ENCODE assay signal across 23 cellular contexts in genomic region chr19:55265723-55266386, GRCh38. TPM values are rescaled to one million over a fixed set of nuclear protein-coding genes. Genes with fewer than 3 reads are reported as not detected.
"Had no signal": no experiment of that assay in that cellular context is flagged by ENCODE, and none has a peak within 500 bp of the region (broad histone marks: within the 10 kb centered on the region; RNA-seq: fewer than 3 reads in every experiment).

No MANE protein-coding gene starts in this region.

- H3K9me3 ChIP-seq: body of pancreas, esophagus muscularis mucosa, left ventricle myocardium inferior, ovary, prostate gland, thyroid gland had no signal

- DNase-seq: activated CD8-positive, alpha-beta memory T cell treated with anti-CD3 and anti-CD28 coated beads, Interleukin-2, amount 50 U/mL, for 48 hours; activated naive CD4-positive, alpha-beta T cell; activated T-cell treated with anti-CD3 and anti-CD28 coated beads, Interleukin-2, amount 50 U/mL, for 4 hours; anterior cingulate cortex; body of pancreas; dermis blood vessel endothelial cell; effector CD8-positive, alpha-beta T cell; glutamatergic neuron; left ventricle myocardium inferior; naive thymus-derived CD4-positive, alpha-beta T cell; ovary; stimulated activated CD4-positive, alpha-beta T cell treated with anti-CD3 and anti-CD28 coated beads, Interleukin-2, amount 100 ng/mL, for 48 hours; stimulated activated CD8-positive, alpha-beta memory T cell treated with anti-CD3 and anti-CD28 coated beads, Interleukin-4, amount 100 ng/mL, for 48 hours; stimulated activated naive CD4-positive, alpha-beta T cell; substantia nigra; T-helper 9 cell; thyroid gland had no signal

- H3K27ac ChIP-seq: body of pancreas, cardiac muscle cell, esophagus muscularis mucosa, hepatocyte, left ventricle myocardium inferior, ovary, prostate gland, thyroid gland had no signal

- H3K4me3 ChIP-seq: body of pancreas, cardiac muscle cell, esophagus muscularis mucosa, hepatocyte, left ventricle myocardium inferior, ovary, prostate gland, thyroid gland had no signal

- H3K27me3 Mint-ChIP-seq: naive thymus-derived CD4-positive, alpha-beta T cell had no signal

- H3K4me3 Mint-ChIP-seq: activated T-cell treated with anti-CD3 and anti-CD28 coated beads, Interleukin-2, amount 50 U/mL, for 4 hours; naive thymus-derived CD4-positive, alpha-beta T cell had no signal

- FAIRE-seq: frontal cortex had no signal

- H3K27ac Mint-ChIP-seq: activated T-helper 2 cell treated with anti-CD3 and anti-CD28 coated beads, Interferon-gamma antibody, Interleukin-2, Interleukin-4, amounts not matched to agents 10 μg/mL and 5 μg/mL and 100 μg/mL, durations not matched to agents 14 hours and 24 hours and 36 hours had no signal

- H2AFZ ChIP-seq: hepatocyte had no signal

- ATAC-seq: activated T-cell treated with anti-CD3 and anti-CD28 coated beads, Interleukin-2, amount 50 U/mL, for 4 hours; body of pancreas; naive thymus-derived CD4-positive, alpha-beta T cell had no signal

- H3K27me3 ChIP-seq: body of pancreas, cardiac muscle cell, esophagus muscularis mucosa, hepatocyte, ovary, thyroid gland had no signal

- H3K4me1 ChIP-seq: body of pancreas, esophagus muscularis mucosa, left ventricle myocardium inferior, prostate gland, thyroid gland had no signal

- H3K4me2 ChIP-seq: hepatocyte had no signal

- H3K36me3 ChIP-seq: cardiac muscle cell, ovary, prostate gland had no signal

- H3K79me2 ChIP-seq: hepatocyte had no signal

RNA-seq across cellular contexts. Expression of gene BRSK1, which starts 17.9 kb away (rescaled TPM):
- polyA plus RNA-seq: naive thymus-derived CD4-positive, alpha-beta T cell had no signal

RNA-seq across cellular contexts. Expression of gene PTPRH, which starts 56.6 kb away (rescaled TPM):
- total RNA-seq: activated T-helper 2 cell treated with anti-CD3 and anti-CD28 coated beads, Interferon-gamma antibody, Interleukin-2, Interleukin-4, amounts not matched to agents 10 μg/mL and 5 μg/mL and 100 μg/mL, durations not matched to agents 14 hours and 24 hours and 36 hours had no signal
- polyA plus RNA-seq: naive thymus-derived CD4-positive, alpha-beta T cell had no signal
